In the genomic region with DNA sequence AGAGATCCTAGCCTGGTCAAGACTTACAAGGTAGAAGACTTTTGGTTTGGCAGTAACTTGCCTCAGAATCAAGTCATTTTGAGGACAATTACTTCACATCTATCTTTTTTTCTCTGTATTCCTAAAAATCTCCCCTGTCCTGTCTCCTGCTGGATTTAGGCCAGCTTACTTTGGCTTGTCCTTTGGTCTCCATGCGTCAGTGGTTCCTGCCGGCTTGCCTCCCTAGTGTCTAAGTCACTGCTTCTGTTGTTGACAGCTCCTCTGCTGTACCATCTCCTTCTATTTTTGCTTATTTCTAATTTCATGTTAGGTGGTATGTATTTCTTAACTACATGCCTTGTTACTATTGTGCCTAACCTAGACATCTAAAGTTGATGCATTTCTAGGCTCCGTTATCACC, we compare ENCODE assay signal across 23 cellular contexts.
"Had no signal": no experiment of that assay in that cellular context is flagged by ENCODE, and none has a peak within 500 bp of the region (broad histone marks: within the 10 kb centered on the region; RNA-seq: fewer than 3 reads in every experiment).

No MANE protein-coding gene starts in this region.

- DNase-seq: activated CD4-positive, alpha-beta T cell treated with anti-CD3 and anti-CD28 coated beads for 48 hours; activated CD4-positive, alpha-beta T cell treated with anti-CD3 and anti-CD28 coated beads, Interleukin-2, amount 50 U/mL, for 48 hours; activated CD8-positive, alpha-beta memory T cell treated with anti-CD3 and anti-CD28 coated beads, Interleukin-2, amount 10 ng/mL, durations not matched to agents 7 days and 5 days; activated effector memory CD4-positive, alpha-beta T cell treated with Interleukin-2 at 50 U/mL for 16 hours; activated naive CD4-positive, alpha-beta T cell; activated T-cell treated with anti-CD3 and anti-CD28 coated beads, Interleukin-2, amount 50 U/mL, for 24 hours; aorta; body of pancreas; NCI-H1105; NCI-H1436; NCI-H1694 treated with DMSO at 0.1 percent for 48 hours; NCI-H2029 treated with DMSO at 0.1 percent for 48 hours; NCI-H510A treated with DMSO at 0.1 percent for 48 hours; Peyer's patch; SHP77 had no signal

- H3K4me3 ChIP-seq: body of pancreas, Peyer's patch had no signal

- H3K4me3 Mint-ChIP-seq: activated CD8-positive, alpha-beta memory T cell treated with anti-CD3 and anti-CD28 coated beads, Interleukin-2, amount 10 ng/mL, durations not matched to agents 7 days and 5 days; activated naive CD4-positive, alpha-beta T cell treated with anti-CD3 and anti-CD28 coated beads, Interleukin-2, amount 50 U/mL, for 24 hours; activated T-cell treated with anti-CD3 and anti-CD28 coated beads, Interleukin-2, amount 50 U/mL, for 24 hours; activated T-helper 1 cell treated with anti-CD3 and anti-CD28 coated beads, Interleukin-12 subunit alpha, Interleukin-12 subunit beta, Interleukin-2, Interleukin-4 antibody, amounts not matched to agents 30 ng/mL and 10 ng/mL and 1 ng/mL, durations not matched to agents 14 hours and 24 hours and 36 hours; central memory CD8-positive, alpha-beta T cell; T-helper 1 cell treated with Interleukin-12 subunit alpha and Interleukin-12 subunit beta and Interleukin-4 antibody, amounts not matched to agents 30 μg/mL and 1 μg/mL, for 36 hours had no signal

- H3K9me3 ChIP-seq: body of pancreas, Peyer's patch had no signal

- H3K27me3 ChIP-seq: body of pancreas, Peyer's patch had no signal

- H3K4me1 ChIP-seq: Peyer's patch had no signal

- H3K27ac Mint-ChIP-seq: activated CD8-positive, alpha-beta memory T cell treated with anti-CD3 and anti-CD28 coated beads, Interleukin-2, amount 10 ng/mL, durations not matched to agents 7 days and 5 days; activated naive CD4-positive, alpha-beta T cell treated with anti-CD3 and anti-CD28 coated beads, Interleukin-2, amount 50 U/mL, for 24 hours; activated T-cell treated with anti-CD3 and anti-CD28 coated beads, Interleukin-2, amount 50 U/mL, for 24 hours; activated T-helper 1 cell treated with anti-CD3 and anti-CD28 coated beads, Interleukin-12 subunit alpha, Interleukin-12 subunit beta, Interleukin-2, Interleukin-4 antibody, amounts not matched to agents 30 ng/mL and 10 ng/mL and 1 ng/mL, durations not matched to agents 14 hours and 24 hours and 36 hours; T-helper 1 cell treated with Interleukin-12 subunit alpha and Interleukin-12 subunit beta and Interleukin-4 antibody, amounts not matched to agents 30 μg/mL and 1 μg/mL, for 36 hours had no signal

- ATAC-seq: activated CD4-positive, CD25-positive, alpha-beta regulatory T cell treated with anti-CD3 and anti-CD28 coated beads, Interleukin-2, amount 50 U/mL, for 24 hours; activated CD8-positive, alpha-beta memory T cell treated with anti-CD3 and anti-CD28 coated beads, Interleukin-2, amount 10 ng/mL, durations not matched to agents 7 days and 5 days; body of pancreas had no signal

- H3K4me1 Mint-ChIP-seq: activated CD8-positive, alpha-beta memory T cell treated with anti-CD3 and anti-CD28 coated beads, Interleukin-2, amount 10 ng/mL, durations not matched to agents 7 days and 5 days had no signal

- H3K27ac ChIP-seq: body of pancreas, KMS-11, Peyer's patch, RWPE1 had no signal

- FAIRE-seq: bronchial epithelial cell had no signal

- H3K9me3 Mint-ChIP-seq: activated naive CD4-positive, alpha-beta T cell treated with anti-CD3 and anti-CD28 coated beads, Interleukin-2, amount 50 U/mL, for 24 hours; activated T-cell treated with anti-CD3 and anti-CD28 coated beads, Interleukin-2, amount 50 U/mL, for 24 hours; central memory CD8-positive, alpha-beta T cell; T-helper 1 cell treated with Interleukin-12 subunit alpha and Interleukin-12 subunit beta and Interleukin-4 antibody, amounts not matched to agents 30 μg/mL and 1 μg/mL, for 36 hours had no signal

- H3K27me3 Mint-ChIP-seq: activated CD8-positive, alpha-beta memory T cell treated with anti-CD3 and anti-CD28 coated beads, Interleukin-2, amount 10 ng/mL, durations not matched to agents 7 days and 5 days; activated naive CD4-positive, alpha-beta T cell treated with anti-CD3 and anti-CD28 coated beads, Interleukin-2, amount 50 U/mL, for 24 hours; activated T-cell treated with anti-CD3 and anti-CD28 coated beads, Interleukin-2, amount 50 U/mL, for 24 hours; central memory CD8-positive, alpha-beta T cell had no signal
